Comparison of ENCODE assay signal across 1 cellular context in genomic region chr4:86940920-86941460, GRCh38.
A peak's percentile ranks its signal among the peaks of the same experiment; 100 is the strongest.
TF ChIP-seq lines count a peak whose summit lies in the region.

No MANE protein-coding gene starts in this region.

TF ChIP-seq in K562, 482 proteins besides CTCF, POLR2A, EP300 and RAD21 (continued from another document and continues in another):
- TF ChIP-seq SFPQ (IDR thresholded peaks at IDR 0.05; ENCODE audit: low read depth, low read length) (no peak), MTA3 (IDR thresholded peaks at IDR 0.05; ENCODE audit: borderline replicate concordance) (no peak), NFIC (IDR thresholded peaks at IDR 0.05) (no peak), MBD1 (CRISPR knock-in tag; IDR thresholded peaks at IDR 0.05) (no peak), COPS2 (conservative IDR thresholded peaks at IDR 0.05) (no peak), KAT2B (IDR thresholded peaks at IDR 0.05; ENCODE audit: low read depth, low read length) (no peak), CREB1 (IDR thresholded peaks at IDR 0.05) (peak; percentile 32; the same call in 1 of the 2 replicates), CREB1 (CRISPR knock-in tag; IDR thresholded peaks at IDR 0.05) (peak; percentile 58; the same call in 1 of the 2 replicates), PHF21A (IDR thresholded peaks at IDR 0.05; ENCODE audit: borderline replicate concordance, low read depth) (no peak), MECOM (CRISPR knock-in tag; IDR thresholded peaks at IDR 0.05) (no peak), SNRNP70 (optimal IDR thresholded peaks at IDR 0.05; ENCODE audit: low read depth, low read length) (no peak), LEF1 (IDR thresholded peaks at IDR 0.05) (no peak), BHLHE40 (IDR thresholded peaks at IDR 0.05; ENCODE audit: low read length) (peak; percentile 75), JUN (IDR thresholded peaks at IDR 0.05; ENCODE audit: borderline replicate concordance, low read depth, low read length) (no peak), JUN (CRISPR knock-in tag; IDR thresholded peaks at IDR 0.05; ENCODE audit: borderline replicate concordance) (no peak), PKNOX1 (IDR thresholded peaks at IDR 0.05) (no peak), KDM1A (IDR thresholded peaks at IDR 0.05) (0 out of 4 replicates have a peak, but pooled peaks of 1 of the 2 experiments have one; percentile 18), CTBP1 (IDR thresholded peaks at IDR 0.05; ENCODE audit: borderline replicate concordance) (peak; percentile 19; the same call in 1 of the 2 replicates), ZBTB49 (CRISPR knock-in tag; IDR thresholded peaks at IDR 0.05; ENCODE audit: borderline replicate concordance) (no peak), MGA (IDR thresholded peaks at IDR 0.05) (peak; percentile 25; the same call in 1 of the 2 replicates), ZBTB33 (CRISPR knock-in tag; IDR thresholded peaks at IDR 0.05) (no peak), JUND (IDR thresholded peaks at IDR 0.05; ENCODE audit: borderline replicate concordance, low read depth, low read length) (peak; percentile 49; the same call in 1 of the 2 replicates), JUND (tag; IDR thresholded peaks at IDR 0.05; ENCODE audit: borderline replicate concordance, low read depth, low read length) (no peak)
- TF ChIP-seq, protein P1, sequence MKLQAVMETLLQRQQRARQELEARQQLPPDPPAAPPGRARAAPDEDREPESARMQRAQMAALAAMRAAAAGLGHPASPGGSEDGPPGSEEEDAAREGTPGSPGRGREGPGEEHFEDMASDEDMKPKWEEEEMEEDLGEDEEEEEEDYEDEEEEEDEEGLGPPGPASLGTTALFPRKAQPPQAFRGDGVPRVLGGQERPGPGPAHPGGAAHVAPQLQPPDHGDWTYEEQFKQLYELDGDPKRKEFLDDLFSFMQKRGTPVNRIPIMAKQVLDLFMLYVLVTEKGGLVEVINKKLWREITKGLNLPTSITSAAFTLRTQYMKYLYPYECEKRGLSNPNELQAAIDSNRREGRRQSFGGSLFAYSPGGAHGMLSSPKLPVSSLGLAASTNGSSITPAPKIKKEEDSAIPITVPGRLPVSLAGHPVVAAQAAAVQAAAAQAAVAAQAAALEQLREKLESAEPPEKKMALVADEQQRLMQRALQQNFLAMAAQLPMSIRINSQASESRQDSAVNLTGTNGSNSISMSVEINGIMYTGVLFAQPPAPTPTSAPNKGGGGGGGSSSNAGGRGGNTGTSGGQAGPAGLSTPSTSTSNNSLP (IDR thresholded peaks at IDR 0.05; ENCODE audit: borderline replicate concordance, low read depth, low read length): no peak
- TF ChIP-seq, protein P2, sequence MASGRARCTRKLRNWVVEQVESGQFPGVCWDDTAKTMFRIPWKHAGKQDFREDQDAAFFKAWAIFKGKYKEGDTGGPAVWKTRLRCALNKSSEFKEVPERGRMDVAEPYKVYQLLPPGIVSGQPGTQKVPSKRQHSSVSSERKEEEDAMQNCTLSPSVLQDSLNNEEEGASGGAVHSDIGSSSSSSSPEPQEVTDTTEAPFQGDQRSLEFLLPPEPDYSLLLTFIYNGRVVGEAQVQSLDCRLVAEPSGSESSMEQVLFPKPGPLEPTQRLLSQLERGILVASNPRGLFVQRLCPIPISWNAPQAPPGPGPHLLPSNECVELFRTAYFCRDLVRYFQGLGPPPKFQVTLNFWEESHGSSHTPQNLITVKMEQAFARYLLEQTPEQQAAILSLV (tag; IDR thresholded peaks at IDR 0.05): no peak
- TF ChIP-seq, protein P3, sequence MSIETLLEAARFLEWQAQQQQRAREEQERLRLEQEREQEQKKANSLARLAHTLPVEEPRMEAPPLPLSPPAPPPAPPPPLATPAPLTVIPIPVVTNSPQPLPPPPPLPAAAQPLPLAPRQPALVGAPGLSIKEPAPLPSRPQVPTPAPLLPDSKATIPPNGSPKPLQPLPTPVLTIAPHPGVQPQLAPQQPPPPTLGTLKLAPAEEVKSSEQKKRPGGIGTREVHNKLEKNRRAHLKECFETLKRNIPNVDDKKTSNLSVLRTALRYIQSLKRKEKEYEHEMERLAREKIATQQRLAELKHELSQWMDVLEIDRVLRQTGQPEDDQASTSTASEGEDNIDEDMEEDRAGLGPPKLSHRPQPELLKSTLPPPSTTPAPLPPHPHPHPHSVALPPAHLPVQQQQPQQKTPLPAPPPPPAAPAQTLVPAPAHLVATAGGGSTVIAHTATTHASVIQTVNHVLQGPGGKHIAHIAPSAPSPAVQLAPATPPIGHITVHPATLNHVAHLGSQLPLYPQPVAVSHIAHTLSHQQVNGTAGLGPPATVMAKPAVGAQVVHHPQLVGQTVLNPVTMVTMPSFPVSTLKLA (conservative IDR thresholded peaks at IDR 0.05): 0 out of 4 replicates have a peak, but pooled peaks of 1 of the 2 experiments have one; percentile 12
